ENCODE assay signal across 19 cellular contexts in genomic region chr9:96638606-96639364, GRCh38. TPM values are rescaled to one million over a fixed set of nuclear protein-coding genes. Genes with fewer than 3 reads are reported as not detected.
DNase-seq lines count a peak whose midpoint lies in the region; ATAC-seq and TF ChIP-seq lines count a peak whose summit lies in the region.
"Had no signal": no experiment of that assay in that cellular context is flagged by ENCODE, and none has a peak within 500 bp of the region (broad histone marks: within the 10 kb centered on the region; RNA-seq: fewer than 3 reads in every experiment).

No MANE protein-coding gene starts in this region.

- H3K27ac ChIP-seq in GM23248 (no peak overlapping the region), thoracic aorta (peak overlapping the region; percentile 28 to 63)
- H3K27ac ChIP-seq: A549, KMS-11, SK-N-MC had no signal

- H2AFZ ChIP-seq in GM23248, result peak overlapping the region; percentile 28; the same call in 1 of the 2 replicates

- peak overlapping the region; percentile 5 for H3K4me2 ChIP-seq in GM23248 (ENCODE audit: unreplicated experiment)
- H3K4me2 ChIP-seq: A549, KMS-11 had no signal

- 79 to 80% methylated on average over 18 to 19 of the region's 19 CpGs for WGBS in GM23248 (ENCODE audit: low coverage in 1 of 2, low lambda C conversion rate in 2 of 2, missing lambda C conversion rate in 2 of 2), 2 experiments

- H3K27ac Mint-ChIP-seq in WTC11, result no peak overlapping the region

- H3K9me2 ChIP-seq in GM23248 (ENCODE audit: insufficient read depth), result no peaks in the 10 kb centered on the region

- no peaks in the 10 kb centered on the region for H3K9me3 Mint-ChIP-seq in WTC11

- no peak overlapping the region for H3K4me3 Mint-ChIP-seq in WTC11
- H3K4me3 Mint-ChIP-seq: CD14-positive monocyte had no signal

- DNase-seq in GM23248, result peak; percentile 38
- peak; percentile 29 for DNase-seq in WTC11 (ENCODE audit: low spot score)
- peak; percentile 45 for DNase-seq in fibroblast of peridontal ligament (ENCODE audit: extremely low read depth)
- DNase-seq in thoracic aorta (ENCODE audit: low spot score), result no peak
- no peak for DNase-seq in CD1c-positive myeloid dendritic cell (ENCODE audit: extremely low spot score)
- no peak for DNase-seq in Ammon's horn (ENCODE audit: low spot score)
- DNase-seq: DMS53, MG63, NCI-H1092 treated with DMSO at 0.1 percent for 48 hours, NCI-H1694, NCI-H2227 treated with DMSO at 0.1 percent for 48 hours, NCI-H524 treated with DMSO at 0.1 percent for 48 hours had no signal

- ATAC-seq in WTC11 (peak; percentile 38), thoracic aorta (ENCODE audit: insufficient number of reproducible peaks, low FRiP score, low read depth) (no peak), HG03139 (IDR thresholded peaks at IDR 0.05; ENCODE audit: unreplicated experiment) (no peak)
- ATAC-seq: A549, HepG2, Panc1 had no signal

- H3K9me3 ChIP-seq in GM23248 (ENCODE audit: low read depth), result no peaks in the 10 kb centered on the region
- no peaks in the 10 kb centered on the region for H3K9me3 ChIP-seq in thoracic aorta
- H3K9me3 ChIP-seq: A549, MG63 had no signal

- H3K4me1 Mint-ChIP-seq in WTC11, result peaks cover 3% of the 10 kb centered on the region; the same call in 1 of the 2 replicates

- in situ Hi-C loops in GM23248 (cut with MboI), result no loop called here

- H3K4me1 ChIP-seq in GM23248 (ENCODE audit: insufficient read depth) (peaks cover 11% of the 10 kb centered on the region; the same call in 1 of the 2 replicates), thoracic aorta (ENCODE audit: control insufficient read depth in 1 of 2, low read depth in 2 of 2) (peaks cover 6 to 13% of the 10 kb centered on the region in 2 donors)
- H3K4me1 ChIP-seq: A549 had no signal

- H3F3A ChIP-seq in GM23248 (ENCODE audit: insufficient read depth), result peaks cover 9% of the 10 kb centered on the region; the same call in 1 of the 2 replicates

- H3K36me3 ChIP-seq in GM23248 (ENCODE audit: low read depth), result no peaks in the 10 kb centered on the region
- H3K36me3 ChIP-seq in thoracic aorta, result peaks cover 5% of the 10 kb centered on the region

- H3K27me3 ChIP-seq in GM23248 (replicated peaks; ENCODE audit: insufficient read depth) (no peaks in the 10 kb centered on the region), thoracic aorta (replicated peaks; ENCODE audit: insufficient read depth) (no peaks in the 10 kb centered on the region)
- H3K27me3 ChIP-seq: MG63 had no signal

- TF ChIP-seq CTCF in WTC11 (IDR thresholded peaks at IDR 0.05) (no peak), thoracic aorta (IDR thresholded peaks at IDR 0.05) (no peak)

- POLR2A ChIA-PET in WTC11 (lab: Charles Lee), result no interaction called here

- H3K27me3 Mint-ChIP-seq in WTC11 (ENCODE audit: low read depth), result no peaks in the 10 kb centered on the region

- no peaks in the 10 kb centered on the region for H4K20me1 ChIP-seq in GM23248 (ENCODE audit: insufficient read depth)

- H3K4me3 ChIP-seq in GM23248, result no peak overlapping the region
- H3K4me3 ChIP-seq in thoracic aorta, result peak overlapping the region; percentile 16
- H3K4me3 ChIP-seq: A549, MG63, SK-N-MC had no signal

- no peaks in the 10 kb centered on the region for H3K36me3 Mint-ChIP-seq in WTC11

- no peaks in the 10 kb centered on the region for H3K79me2 ChIP-seq in GM23248 (ENCODE audit: insufficient read depth)

- H3K9ac ChIP-seq in GM23248, result no peak overlapping the region
- H3K9ac ChIP-seq: KMS-11 had no signal

- CTCF ChIA-PET in WTC11 (lab: Charles Lee), result no interaction called here

TF ChIP-seq in WTC11, 78 proteins besides CTCF, POLR2A, EP300 and RAD21:
- no peak for TF ChIP-seq TP53 (CRISPR knock-in tag; IDR thresholded peaks at IDR 0.05)
- TF ChIP-seq, protein P1, sequence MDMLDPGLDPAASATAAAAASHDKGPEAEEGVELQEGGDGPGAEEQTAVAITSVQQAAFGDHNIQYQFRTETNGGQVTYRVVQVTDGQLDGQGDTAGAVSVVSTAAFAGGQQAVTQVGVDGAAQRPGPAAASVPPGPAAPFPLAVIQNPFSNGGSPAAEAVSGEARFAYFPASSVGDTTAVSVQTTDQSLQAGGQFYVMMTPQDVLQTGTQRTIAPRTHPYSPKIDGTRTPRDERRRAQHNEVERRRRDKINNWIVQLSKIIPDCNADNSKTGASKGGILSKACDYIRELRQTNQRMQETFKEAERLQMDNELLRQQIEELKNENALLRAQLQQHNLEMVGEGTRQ (CRISPR knock-in tag; IDR thresholded peaks at IDR 0.05), result no peak
- TF ChIP-seq ZNF423 (CRISPR knock-in tag; IDR thresholded peaks at IDR 0.05), result no peak
TF ChIP-seq in WTC11: peak in this region for 0.

RNA-seq across cellular contexts. Expression of gene PRXL2C, which starts 16.3 kb away (rescaled TPM):
- total RNA-seq in GM23248 (2014; rRNA removed; shearing (Covaris generic)), result 13.7 and 17.5 TPM in 2 replicates
- 22.5 and 23.6 TPM in 2 replicates for polyA plus RNA-seq in GM23248 (2016; fragmentation: Nextera tagmentation; extraction: Ambion mirVana)
- total RNA-seq in WTC11 (2021), result 5.5 to 7.5 TPM (median 6.5 TPM) in 3 replicates
- 10 to 100 TPM; 22.9 to 26.1 TPM for total RNA-seq in thoracic aorta

RNA-seq across cellular contexts. Expression of gene CDC14B, which starts 19.1 kb away (rescaled TPM):
- total RNA-seq in GM23248 (2014; rRNA removed; shearing (Covaris generic)), result 17.2 and 20.9 TPM in 2 replicates
- 7.6 and 8.1 TPM in 2 replicates for polyA plus RNA-seq in GM23248 (2016; fragmentation: Nextera tagmentation; extraction: Ambion mirVana)
- total RNA-seq in WTC11 (2021) (57.1 to 61.7 TPM (median 58.5 TPM) in 3 replicates), thoracic aorta (10 to 100 TPM; 25.7 to 39.5 TPM)

Comparison
In these comparisons a context has a peak if more than half of its experiments do, and no peak if none do; other contexts are left out.
1. DNase-seq: peak in GM23248 (single experiment), WTC11 (single experiment) and fibroblast of peridontal ligament (single experiment); none in thoracic aorta (single experiment), CD1c-positive myeloid dendritic cell (single experiment) and Ammon's horn (single experiment).